In genomic region chr17:81510798-81511549, GRCh38 we compare ENCODE assay signal across 8 cellular contexts. TPM values are rescaled to one million over a fixed set of nuclear protein-coding genes. Genes with fewer than 3 reads are reported as not detected.
DNase-seq lines count a peak whose midpoint lies in the region; ATAC-seq and TF ChIP-seq lines count a peak whose summit lies in the region.

No MANE protein-coding gene starts in this region.

- ATAC-seq in HG03469 (IDR thresholded peaks at IDR 0.05; ENCODE audit: unreplicated experiment), result no peak

- H3K4me3 ChIP-seq in A673 (ENCODE audit: low read depth, low read length, poor library complexity, severe bottlenecking), result peak overlapping the region; percentile 79
- H3K4me3 ChIP-seq in HUES48 (ENCODE audit: low read depth, low read length), result peak overlapping the region; percentile 97
- peak overlapping the region; percentile 91 for H3K4me3 ChIP-seq in hepatocyte
- peak overlapping the region; percentile 92 to 97 (median 94) for H3K4me3 ChIP-seq in skeletal muscle tissue (ENCODE audit: low read length in 3 of 3)

- peak overlapping the region; percentile 93 for H3K27ac Mint-ChIP-seq in activated naive CD4-positive, alpha-beta T cell treated with anti-CD3 and anti-CD28 coated beads, Interleukin-2, amount 50 U/mL, for 24 hours

- peaks cover 59% of the 10 kb centered on the region for H3K79me2 ChIP-seq in hepatocyte

- intact Hi-C loops in A673 (cut with micrococcal nuclease; ENCODE audit: unreplicated experiment), result loop anchor here (10.0 kb wide), 1 partner anchor 94 kb away; no protein-coding TSS in a partner anchor

- DNase-seq in A673 (ENCODE audit: low spot score) (no peak), hepatocyte (ENCODE audit: low spot score) (no peak), SHP77 (lab: John Stamatoyannopoulos, UW) (no peak), NCI-H187 treated with DMSO at 0.1 percent for 48 hours (lab: John Stamatoyannopoulos, UW) (no peak)

- peak overlapping the region; percentile 99 for H3K4me3 Mint-ChIP-seq in activated naive CD4-positive, alpha-beta T cell treated with anti-CD3 and anti-CD28 coated beads, Interleukin-2, amount 50 U/mL, for 24 hours

- H3K4me1 ChIP-seq in A673 (ENCODE audit: insufficient read depth, low read length, poor library complexity, severe bottlenecking), result peaks cover 22% of the 10 kb centered on the region
- H3K4me1 ChIP-seq in HUES48 (ENCODE audit: control insufficient read depth, insufficient read depth, low read length), result peaks cover 3% of the 10 kb centered on the region
- peaks cover 24% of the 10 kb centered on the region for H3K4me1 ChIP-seq in hepatocyte (ENCODE audit: insufficient read depth)
- peaks cover 26 to 47% (median 31%) of the 10 kb centered on the region in 3 donors for H3K4me1 ChIP-seq in skeletal muscle tissue (ENCODE audit: control insufficient read depth in 3 of 3, insufficient read depth in 3 of 3, low read length in 3 of 3)

- no peaks in the 10 kb centered on the region for H3K9me3 Mint-ChIP-seq in activated naive CD4-positive, alpha-beta T cell treated with anti-CD3 and anti-CD28 coated beads, Interleukin-2, amount 50 U/mL, for 24 hours

- no peaks in the 10 kb centered on the region for H3K9me3 ChIP-seq in A673 (ENCODE audit: low read depth, low read length, poor library complexity, severe bottlenecking)
- no peaks in the 10 kb centered on the region for H3K9me3 ChIP-seq in HUES48 (ENCODE audit: control insufficient read depth, insufficient read depth, low read length)
- H3K9me3 ChIP-seq in hepatocyte (ENCODE audit: low read depth), result no peaks in the 10 kb centered on the region
- peaks cover 0 to 2% (median 0%) of the 10 kb centered on the region in 3 donors for H3K9me3 ChIP-seq in skeletal muscle tissue (ENCODE audit: control insufficient read depth in 3 of 3, low read length in 3 of 3)

- H3K4me2 ChIP-seq in hepatocyte, result peak overlapping the region; percentile 98

- peaks cover 34% of the 10 kb centered on the region for H3K36me3 Mint-ChIP-seq in activated naive CD4-positive, alpha-beta T cell treated with anti-CD3 and anti-CD28 coated beads, Interleukin-2, amount 50 U/mL, for 24 hours

- H3K27ac ChIP-seq in A673 (ENCODE audit: low read depth, low read length, poor library complexity, severe bottlenecking) (peak overlapping the region; percentile 99), HUES48 (ENCODE audit: low read depth, low read length) (peak overlapping the region; percentile 90), hepatocyte (peak overlapping the region; percentile 97), skeletal muscle tissue (ENCODE audit: low read depth, low read length) (peak overlapping the region; percentile 90)

- TF ChIP-seq CTCF in A673 (conservative IDR thresholded peaks at IDR 0.05; ENCODE audit: low read depth, low read length), result no peak
- TF ChIP-seq CTCF in hepatocyte (IDR thresholded peaks at IDR 0.05; ENCODE audit: poor library complexity), result no peak

- POLR2A ChIA-PET in A673 (lab: Charles Lee; ENCODE audit: low non-redundant PET), result no interaction called here

- H3K9ac ChIP-seq in HUES48 (ENCODE audit: low read depth, low read length) (peak overlapping the region; percentile 98), skeletal muscle tissue (ENCODE audit: low read depth in 1 of 3, low read length in 3 of 3) (peak overlapping the region; percentile 89 to 93 (median 93))

- H3K27me3 ChIP-seq in A673 (replicated peaks; ENCODE audit: insufficient read depth, low read depth, low read length, poor library complexity) (no peaks in the 10 kb centered on the region), HUES48 (ENCODE audit: control insufficient read depth, insufficient read depth, low read length) (no peaks in the 10 kb centered on the region), hepatocyte (no peaks in the 10 kb centered on the region), skeletal muscle tissue (ENCODE audit: control insufficient read depth in 3 of 3, insufficient read depth in 3 of 3, low read length in 3 of 3) (no peaks in the 10 kb centered on the region)

- H2AFZ ChIP-seq in hepatocyte, result no peak overlapping the region

- CTCF ChIA-PET in A673 (lab: Charles Lee), result no interaction called here

- H4K20me1 ChIP-seq in hepatocyte (ENCODE audit: insufficient read depth, poor library complexity, severe bottlenecking), result peaks cover 53% of the 10 kb centered on the region

- peaks cover 24% of the 10 kb centered on the region for H3K4me1 Mint-ChIP-seq in activated naive CD4-positive, alpha-beta T cell treated with anti-CD3 and anti-CD28 coated beads, Interleukin-2, amount 50 U/mL, for 24 hours

- H3K27me3 Mint-ChIP-seq in activated naive CD4-positive, alpha-beta T cell treated with anti-CD3 and anti-CD28 coated beads, Interleukin-2, amount 50 U/mL, for 24 hours, result no peaks in the 10 kb centered on the region

- peaks cover 32% of the 10 kb centered on the region for H3K36me3 ChIP-seq in A673 (ENCODE audit: insufficient read depth, low read length, poor library complexity, severe bottlenecking)
- peaks cover 35% of the 10 kb centered on the region for H3K36me3 ChIP-seq in HUES48 (ENCODE audit: control insufficient read depth, insufficient read depth, low read length)
- H3K36me3 ChIP-seq in hepatocyte (replicated peaks; ENCODE audit: insufficient read depth, low read depth), result peaks cover 9% of the 10 kb centered on the region
- H3K36me3 ChIP-seq in skeletal muscle tissue (ENCODE audit: control insufficient read depth in 3 of 3, insufficient read depth in 3 of 3, low read length in 3 of 3), result peaks cover 33 to 38% (median 35%) of the 10 kb centered on the region in 3 donors

- no peaks in the 10 kb centered on the region for H3K9me2 ChIP-seq in hepatocyte (replicated peaks; ENCODE audit: insufficient read depth)

- 4% methylated on average over 46 of the region's 46 CpGs for WGBS in hepatocyte (ENCODE audit: low lambda C conversion rate, missing lambda C conversion rate)

- BruUV-seq in A673 (replicated peaks; lab: Mats Ljungman, UMichigan), result no TSS peak

RNA-seq across cellular contexts. Expression of gene ACTG1, which starts 1.6 kb away (rescaled TPM):
- total RNA-seq in A673 (2021) (2,855 and 3,247 TPM in 2 replicates), hepatocyte (3,207 and 3,298 TPM in 2 replicates), skeletal muscle tissue (1,613 TPM)
- polyA plus RNA-seq in hepatocyte, result 2,719 and 2,832 TPM in 2 replicates

RNA-seq across cellular contexts. Expression of gene FSCN2, which starts 17.2 kb away (rescaled TPM):
- 0.26 and 0.31 TPM in 2 replicates for total RNA-seq in A673 (2021)
- 1.8 and 3.7 TPM in 2 replicates for total RNA-seq in hepatocyte
- 0.29 and 0.40 TPM in 2 replicates for polyA plus RNA-seq in hepatocyte
- 1.0 TPM for total RNA-seq in skeletal muscle tissue

RNA-seq across cellular contexts. Expression of gene FAAP100, which starts 41.2 kb away (rescaled TPM):
- 49.4 and 49.5 TPM in 2 replicates for total RNA-seq in A673 (2021)
- 18.3 and 20.9 TPM in 2 replicates for total RNA-seq in hepatocyte
- polyA plus RNA-seq in hepatocyte, result 30.7 and 34.4 TPM in 2 replicates
- total RNA-seq in skeletal muscle tissue, result 7.8 TPM
